Comparison of ENCODE assay signal across 1 cellular context in the genomic region with DNA sequence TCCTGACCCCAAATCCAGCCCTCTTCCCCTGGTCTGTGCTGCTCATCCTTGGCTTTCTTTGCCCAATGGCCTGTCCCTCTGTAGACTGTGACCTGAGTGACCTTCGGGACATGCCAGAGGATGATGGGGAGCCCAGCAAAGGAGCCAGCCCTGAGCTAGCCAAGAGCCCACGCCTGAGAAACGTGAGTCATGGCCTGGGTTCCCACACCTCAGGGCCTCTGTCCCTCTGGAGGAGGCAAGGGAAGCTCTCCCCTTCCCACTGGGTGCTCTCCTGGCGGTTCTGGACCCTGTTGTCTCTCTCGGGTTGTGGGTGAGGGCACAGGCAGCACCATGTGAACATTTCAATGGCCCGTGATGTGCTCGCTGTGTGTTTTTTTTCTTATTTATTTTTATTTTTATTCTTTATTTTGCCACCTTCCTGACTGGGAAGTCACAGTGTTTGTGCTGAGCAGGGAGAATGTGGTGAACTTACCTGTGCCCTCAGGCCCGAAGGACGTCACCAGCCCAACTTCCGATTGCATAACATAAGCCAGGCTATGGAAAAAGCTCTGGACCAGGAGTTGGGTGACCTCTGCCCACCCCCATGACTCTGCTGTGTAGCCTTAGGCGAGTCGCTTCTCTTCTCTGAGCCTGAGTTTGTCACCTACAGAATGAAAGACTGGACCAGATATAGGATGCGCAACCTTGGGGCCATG.
TF ChIP-seq lines count a peak whose summit lies in the region.

No MANE protein-coding gene starts in this region.

TF ChIP-seq in GM23338, 12 proteins besides CTCF, POLR2A, EP300 and RAD21:
- TF ChIP-seq ZNF114 (CRISPR knock-in tag; IDR thresholded peaks at IDR 0.05) (no peak), ZNF331 (CRISPR knock-in tag; IDR thresholded peaks at IDR 0.05; ENCODE audit: low read depth) (no peak), CREB1 (CRISPR knock-in tag; IDR thresholded peaks at IDR 0.05; ENCODE audit: low read depth) (no peak), JUNB (IDR thresholded peaks at IDR 0.05; ENCODE audit: unreplicated experiment) (no peak), NANOG (IDR thresholded peaks at IDR 0.05; ENCODE audit: borderline replicate concordance) (no peak), EZH2phosphoT487 (IDR thresholded peaks at IDR 0.05; ENCODE audit: unreplicated experiment) (no peak), STAT1 (IDR thresholded peaks at IDR 0.05; ENCODE audit: unreplicated experiment) (no peak), EZH2 (IDR thresholded peaks at IDR 0.05; ENCODE audit: low read depth, unreplicated experiment) (no peak), POLR2AphosphoS5 (IDR thresholded peaks at IDR 0.05; ENCODE audit: low read depth) (no peak)
- TF ChIP-seq, protein P1, sequence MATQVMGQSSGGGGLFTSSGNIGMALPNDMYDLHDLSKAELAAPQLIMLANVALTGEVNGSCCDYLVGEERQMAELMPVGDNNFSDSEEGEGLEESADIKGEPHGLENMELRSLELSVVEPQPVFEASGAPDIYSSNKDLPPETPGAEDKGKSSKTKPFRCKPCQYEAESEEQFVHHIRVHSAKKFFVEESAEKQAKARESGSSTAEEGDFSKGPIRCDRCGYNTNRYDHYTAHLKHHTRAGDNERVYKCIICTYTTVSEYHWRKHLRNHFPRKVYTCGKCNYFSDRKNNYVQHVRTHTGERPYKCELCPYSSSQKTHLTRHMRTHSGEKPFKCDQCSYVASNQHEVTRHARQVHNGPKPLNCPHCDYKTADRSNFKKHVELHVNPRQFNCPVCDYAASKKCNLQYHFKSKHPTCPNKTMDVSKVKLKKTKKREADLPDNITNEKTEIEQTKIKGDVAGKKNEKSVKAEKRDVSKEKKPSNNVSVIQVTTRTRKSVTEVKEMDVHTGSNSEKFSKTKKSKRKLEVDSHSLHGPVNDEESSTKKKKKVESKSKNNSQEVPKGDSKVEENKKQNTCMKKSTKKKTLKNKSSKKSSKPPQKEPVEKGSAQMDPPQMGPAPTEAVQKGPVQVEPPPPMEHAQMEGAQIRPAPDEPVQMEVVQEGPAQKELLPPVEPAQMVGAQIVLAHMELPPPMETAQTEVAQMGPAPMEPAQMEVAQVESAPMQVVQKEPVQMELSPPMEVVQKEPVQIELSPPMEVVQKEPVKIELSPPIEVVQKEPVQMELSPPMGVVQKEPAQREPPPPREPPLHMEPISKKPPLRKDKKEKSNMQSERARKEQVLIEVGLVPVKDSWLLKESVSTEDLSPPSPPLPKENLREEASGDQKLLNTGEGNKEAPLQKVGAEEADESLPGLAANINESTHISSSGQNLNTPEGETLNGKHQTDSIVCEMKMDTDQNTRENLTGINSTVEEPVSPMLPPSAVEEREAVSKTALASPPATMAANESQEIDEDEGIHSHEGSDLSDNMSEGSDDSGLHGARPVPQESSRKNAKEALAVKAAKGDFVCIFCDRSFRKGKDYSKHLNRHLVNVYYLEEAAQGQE (IDR thresholded peaks at IDR 0.05; ENCODE audit: unreplicated experiment): no peak
- TF ChIP-seq, protein P2, sequence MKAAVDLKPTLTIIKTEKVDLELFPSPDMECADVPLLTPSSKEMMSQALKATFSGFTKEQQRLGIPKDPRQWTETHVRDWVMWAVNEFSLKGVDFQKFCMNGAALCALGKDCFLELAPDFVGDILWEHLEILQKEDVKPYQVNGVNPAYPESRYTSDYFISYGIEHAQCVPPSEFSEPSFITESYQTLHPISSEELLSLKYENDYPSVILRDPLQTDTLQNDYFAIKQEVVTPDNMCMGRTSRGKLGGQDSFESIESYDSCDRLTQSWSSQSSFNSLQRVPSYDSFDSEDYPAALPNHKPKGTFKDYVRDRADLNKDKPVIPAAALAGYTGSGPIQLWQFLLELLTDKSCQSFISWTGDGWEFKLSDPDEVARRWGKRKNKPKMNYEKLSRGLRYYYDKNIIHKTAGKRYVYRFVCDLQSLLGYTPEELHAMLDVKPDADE (IDR thresholded peaks at IDR 0.05): no peak
- TF ChIP-seq, protein P3, sequence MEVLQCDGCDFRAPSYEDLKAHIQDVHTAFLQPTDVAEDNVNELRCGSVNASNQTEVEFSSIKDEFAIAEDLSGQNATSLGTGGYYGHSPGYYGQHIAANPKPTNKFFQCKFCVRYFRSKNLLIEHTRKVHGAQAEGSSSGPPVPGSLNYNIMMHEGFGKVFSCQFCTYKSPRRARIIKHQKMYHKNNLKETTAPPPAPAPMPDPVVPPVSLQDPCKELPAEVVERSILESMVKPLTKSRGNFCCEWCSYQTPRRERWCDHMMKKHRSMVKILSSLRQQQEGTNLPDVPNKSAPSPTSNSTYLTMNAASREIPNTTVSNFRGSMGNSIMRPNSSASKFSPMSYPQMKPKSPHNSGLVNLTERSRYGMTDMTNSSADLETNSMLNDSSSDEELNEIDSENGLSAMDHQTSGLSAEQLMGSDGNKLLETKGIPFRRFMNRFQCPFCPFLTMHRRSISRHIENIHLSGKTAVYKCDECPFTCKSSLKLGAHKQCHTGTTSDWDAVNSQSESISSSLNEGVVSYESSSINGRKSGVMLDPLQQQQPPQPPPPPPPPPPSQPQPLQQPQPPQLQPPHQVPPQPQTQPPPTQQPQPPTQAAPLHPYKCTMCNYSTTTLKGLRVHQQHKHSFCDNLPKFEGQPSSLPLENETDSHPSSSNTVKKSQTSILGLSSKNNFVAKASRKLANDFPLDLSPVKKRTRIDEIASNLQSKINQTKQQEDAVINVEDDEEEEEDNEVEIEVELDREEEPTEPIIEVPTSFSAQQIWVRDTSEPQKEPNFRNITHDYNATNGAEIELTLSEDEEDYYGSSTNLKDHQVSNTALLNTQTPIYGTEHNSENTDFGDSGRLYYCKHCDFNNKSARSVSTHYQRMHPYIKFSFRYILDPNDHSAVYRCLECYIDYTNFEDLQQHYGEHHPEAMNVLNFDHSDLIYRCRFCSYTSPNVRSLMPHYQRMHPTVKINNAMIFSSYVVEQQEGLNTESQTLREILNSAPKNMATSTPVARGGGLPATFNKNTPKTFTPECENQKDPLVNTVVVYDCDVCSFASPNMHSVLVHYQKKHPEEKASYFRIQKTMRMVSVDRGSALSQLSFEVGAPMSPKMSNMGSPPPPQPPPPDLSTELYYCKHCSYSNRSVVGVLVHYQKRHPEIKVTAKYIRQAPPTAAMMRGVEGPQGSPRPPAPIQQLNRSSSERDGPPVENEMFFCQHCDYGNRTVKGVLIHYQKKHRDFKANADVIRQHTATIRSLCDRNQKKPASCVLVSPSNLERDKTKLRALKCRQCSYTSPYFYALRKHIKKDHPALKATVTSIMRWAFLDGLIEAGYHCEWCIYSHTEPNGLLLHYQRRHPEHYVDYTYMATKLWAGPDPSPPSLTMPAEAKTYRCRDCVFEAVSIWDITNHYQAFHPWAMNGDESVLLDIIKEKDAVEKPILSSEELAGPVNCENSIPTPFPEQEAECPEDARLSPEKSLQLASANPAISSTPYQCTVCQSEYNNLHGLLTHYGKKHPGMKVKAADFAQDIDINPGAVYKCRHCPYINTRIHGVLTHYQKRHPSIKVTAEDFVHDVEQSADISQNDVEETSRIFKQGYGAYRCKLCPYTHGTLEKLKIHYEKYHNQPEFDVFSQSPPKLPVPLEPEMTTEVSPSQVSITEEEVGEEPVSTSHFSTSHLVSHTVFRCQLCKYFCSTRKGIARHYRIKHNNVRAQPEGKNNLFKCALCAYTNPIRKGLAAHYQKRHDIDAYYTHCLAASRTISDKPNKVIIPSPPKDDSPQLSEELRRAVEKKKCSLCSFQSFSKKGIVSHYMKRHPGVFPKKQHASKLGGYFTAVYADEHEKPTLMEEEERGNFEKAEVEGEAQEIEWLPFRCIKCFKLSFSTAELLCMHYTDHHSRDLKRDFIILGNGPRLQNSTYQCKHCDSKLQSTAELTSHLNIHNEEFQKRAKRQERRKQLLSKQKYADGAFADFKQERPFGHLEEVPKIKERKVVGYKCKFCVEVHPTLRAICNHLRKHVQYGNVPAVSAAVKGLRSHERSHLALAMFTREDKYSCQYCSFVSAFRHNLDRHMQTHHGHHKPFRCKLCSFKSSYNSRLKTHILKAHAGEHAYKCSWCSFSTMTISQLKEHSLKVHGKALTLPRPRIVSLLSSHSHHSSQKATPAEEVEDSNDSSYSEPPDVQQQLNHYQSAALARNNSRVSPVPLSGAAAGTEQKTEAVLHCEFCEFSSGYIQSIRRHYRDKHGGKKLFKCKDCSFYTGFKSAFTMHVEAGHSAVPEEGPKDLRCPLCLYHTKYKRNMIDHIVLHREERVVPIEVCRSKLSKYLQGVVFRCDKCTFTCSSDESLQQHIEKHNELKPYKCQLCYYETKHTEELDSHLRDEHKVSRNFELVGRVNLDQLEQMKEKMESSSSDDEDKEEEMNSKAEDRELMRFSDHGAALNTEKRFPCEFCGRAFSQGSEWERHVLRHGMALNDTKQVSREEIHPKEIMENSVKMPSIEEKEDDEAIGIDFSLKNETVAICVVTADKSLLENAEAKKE (CRISPR knock-in tag; IDR thresholded peaks at IDR 0.05): no peak
